ENCODE assay signal across 6 cellular contexts in the genomic region with DNA sequence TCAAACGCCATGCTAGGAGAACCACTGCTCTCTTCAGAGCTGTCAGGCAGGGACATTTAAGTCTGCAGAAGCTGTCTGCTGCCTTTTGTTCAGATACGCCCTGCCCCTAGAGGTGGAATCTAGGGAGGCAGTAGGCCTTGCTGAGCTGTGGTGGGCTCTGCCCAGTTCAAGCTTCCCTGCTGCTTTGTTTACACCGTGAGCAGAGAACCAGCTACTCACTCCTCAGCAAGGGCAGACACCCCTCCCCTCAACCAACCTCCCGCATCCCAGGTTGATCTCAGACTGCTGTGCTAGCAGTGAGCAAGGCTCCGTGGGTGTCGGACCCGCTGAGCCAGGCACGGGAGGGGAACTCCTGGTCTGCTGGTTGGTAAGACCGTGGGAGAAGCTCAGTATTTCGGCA. TPM values are rescaled to one million over a fixed set of nuclear protein-coding genes. Genes with fewer than 3 reads are reported as not detected.
DNase-seq lines count a peak whose midpoint lies in the region; ATAC-seq, FAIRE-seq and TF ChIP-seq lines count a peak whose summit lies in the region.
"Not testable (repeated sequence)": the region's sequence is repeated elsewhere in the genome, so short reads cannot be mapped to it uniquely, and the experiment has no call there.

No MANE protein-coding gene starts in this region.

- H2BK120ac ChIP-seq in H9 (ENCODE audit: low read depth, low read length, poor library complexity, severe bottlenecking); H1 (replicated peaks; ENCODE audit: low read depth, low read length); mesendoderm (ENCODE audit: low read depth, low read length); trophoblast cell (ENCODE audit: insufficient read depth, low read length, poor library complexity): not testable (repeated sequence)

- H3K4me2 ChIP-seq in H9 (ENCODE audit: insufficient read depth, insufficient read length, low read length); mesendoderm (ENCODE audit: low read length); trophoblast cell (ENCODE audit: low read length): not testable (repeated sequence)
- H3K4me2 ChIP-seq in H1 (ENCODE audit: insufficient read depth in 1 of 2, low read depth in 2 of 2, low read length in 2 of 2), result peak overlapping the region in 1 of 2 experiments; percentile 14; a peak in 2 of 4 replicates

- TF ChIP-seq RAD21 in H1 (IDR thresholded peaks at IDR 0.05 in 1 of 2, conservative IDR thresholded peaks at IDR 0.05 in 1 of 2; ENCODE audit: low read depth in 2 of 2, low read length in 2 of 2), result peak; percentile 28 to 42; a peak in 3 of 4 replicates

- not testable (repeated sequence) for H3K27me3 ChIP-seq in H9 (ENCODE audit: insufficient read depth, low read length); H1 (replicated peaks in 1 of 4; ENCODE audit: control insufficient read depth in 3 of 4, extremely low read depth in 1 of 4, insufficient read depth in 3 of 4, low read length in 3 of 4); iPS-15b (ENCODE audit: control insufficient read depth, insufficient read depth, low read length); mesendoderm (ENCODE audit: insufficient read depth, low read length, poor library complexity); trophoblast cell (ENCODE audit: insufficient read depth, low read length)

- not testable (repeated sequence) for H4K20me1 ChIP-seq in H9 (ENCODE audit: control insufficient read depth, insufficient read depth, insufficient read length); H1 (replicated peaks in 1 of 2; ENCODE audit: control insufficient read depth in 1 of 2, insufficient read depth in 2 of 2, low read length in 2 of 2)

- not testable (repeated sequence) for H3K56ac ChIP-seq in H9 (ENCODE audit: insufficient read length, low read depth, low read length); H1 (replicated peaks; ENCODE audit: insufficient read length, low read depth, low read length); mesendoderm (ENCODE audit: low read length)

- not testable (repeated sequence) for H3K27me3 Mint-ChIP-seq in H9 (ENCODE audit: low read depth); WTC11 (ENCODE audit: low read depth)

- H2AFZ ChIP-seq in H9 (ENCODE audit: low read length); H1 (ENCODE audit: low read length); trophoblast cell (ENCODE audit: insufficient read depth, low read length, poor library complexity): not testable (repeated sequence)

- not testable (repeated sequence) for H2BK15ac ChIP-seq in H9 (ENCODE audit: low read depth, low read length); H1 (ENCODE audit: low read length); mesendoderm (replicated peaks; ENCODE audit: low read depth)

- not testable (repeated sequence) for TF ChIP-seq EP300 in H1 (IDR thresholded peaks at IDR 0.05; ENCODE audit: borderline replicate concordance in 1 of 2, low read depth in 2 of 2, low read length in 2 of 2)

- H3K4me3 ChIP-seq in H1 (ENCODE audit: extremely low read depth in 1 of 4, insufficient read depth in 2 of 4, low read depth in 3 of 4, low read length in 4 of 4); mesendoderm (ENCODE audit: low read length): not testable (repeated sequence)
- H3K4me3 ChIP-seq in iPS-15b (ENCODE audit: low read depth, low read length) (peak overlapping the region; percentile 11), trophoblast cell (ENCODE audit: low read depth, low read length) (peak overlapping the region; percentile 25)

- H4K8ac ChIP-seq in H9 (replicated peaks; ENCODE audit: insufficient read length, low read depth, low read length); H1 (ENCODE audit: extremely low read depth, insufficient read depth, low read length); mesendoderm (ENCODE audit: low read depth, low read length); trophoblast cell (ENCODE audit: low read depth, low read length): not testable (repeated sequence)

- not testable (repeated sequence) for H4K91ac ChIP-seq in H9 (ENCODE audit: insufficient read length, low read depth, low read length); H1 (replicated peaks; ENCODE audit: insufficient read length, low read length); trophoblast cell (ENCODE audit: low read depth, low read length)

- peaks cover 0 to 17% (median 2%) of the 10 kb centered on the region in 4 experiments; a peak in 4 of 8 replicates for H3K36me3 ChIP-seq in H1 (ENCODE audit: control insufficient read depth in 2 of 4, insufficient read depth in 4 of 4, low read length in 3 of 4)
- not testable (repeated sequence) for H3K36me3 ChIP-seq in iPS-15b (ENCODE audit: control insufficient read depth, insufficient read depth, low read length); mesendoderm (ENCODE audit: control insufficient read depth, insufficient read depth, low read length)
- H3K36me3 ChIP-seq in trophoblast cell (ENCODE audit: control insufficient read depth in 1 of 2, insufficient read depth in 2 of 2, low read length in 2 of 2), result peaks cover 13% of the 10 kb centered on the region in 2 experiments

- not testable (repeated sequence) for H3K9me3 Mint-ChIP-seq in H9
- H3K9me3 Mint-ChIP-seq in WTC11, result peaks cover 23% of the 10 kb centered on the region

- not testable (repeated sequence) for H3K4ac ChIP-seq in H9 (ENCODE audit: low read depth, low read length); H1 (replicated peaks; ENCODE audit: insufficient read length, low read depth, low read length); mesendoderm (ENCODE audit: low read depth, low read length); trophoblast cell (ENCODE audit: low read depth, low read length)

- H3T11ph ChIP-seq in H9 (ENCODE audit: low read length), result not testable (repeated sequence)

- H2BK12ac ChIP-seq in H9 (ENCODE audit: insufficient read length, low read depth, low read length); H1 (ENCODE audit: low read depth, low read length); trophoblast cell (ENCODE audit: low read length): not testable (repeated sequence)

- not testable (repeated sequence) for H2AK5ac ChIP-seq in H9 (ENCODE audit: insufficient read length, low read length); H1 (ENCODE audit: low read depth, low read length); mesendoderm (ENCODE audit: low read length); trophoblast cell (ENCODE audit: low read length)

- not testable (repeated sequence) for H2BK5ac ChIP-seq in H9 (ENCODE audit: insufficient read length, low read length); H1 (ENCODE audit: low read depth, low read length); mesendoderm (ENCODE audit: low read length); trophoblast cell (ENCODE audit: low read depth, low read length, poor library complexity)

- H3K79me1 ChIP-seq in H9 (ENCODE audit: insufficient read depth, low read depth, low read length, poor library complexity, severe bottlenecking); H1 (ENCODE audit: low read depth, low read length); mesendoderm (ENCODE audit: low read length); trophoblast cell (ENCODE audit: low read length): not testable (repeated sequence)

- not testable (repeated sequence) for H3K4me3 Mint-ChIP-seq in H9, WTC11

- H3K36me3 Mint-ChIP-seq in H9 (ENCODE audit: insufficient read depth in 1 of 3, low read depth in 3 of 3) (peaks cover 40 to 59% (median 58%) of the 10 kb centered on the region in 3 experiments), WTC11 (peaks cover 69% of the 10 kb centered on the region)

- peak; percentile 90 for ATAC-seq in WTC11

- not testable (repeated sequence) for H4K12ac ChIP-seq in trophoblast cell (ENCODE audit: low read depth, low read length)

- not testable (repeated sequence) for TF ChIP-seq POLR2A in H1 (IDR thresholded peaks at IDR 0.05; ENCODE audit: control extremely low read depth in 1 of 2, low read depth in 2 of 2, low read length in 2 of 2)

- FAIRE-seq in H1 (lab: Jason Lieb, UNC), result not testable (repeated sequence)

- not testable (repeated sequence) for H3K79me2 ChIP-seq in H9 (ENCODE audit: insufficient read depth, low read length); H1 (ENCODE audit: control insufficient read depth in 1 of 2, insufficient read depth in 2 of 2, low read length in 2 of 2); mesendoderm (ENCODE audit: control insufficient read depth, insufficient read depth, low read length); trophoblast cell (ENCODE audit: control insufficient read depth, insufficient read depth, low read length, poor library complexity)

- POLR2A ChIA-PET in WTC11 (lab: Charles Lee), result interaction anchor here (1.2 kb wide), 1 partner anchor 43 kb away, joined by 3 read pairs; a partner anchor contains a TSS
- POLR2A ChIA-PET in H1 (lab: Charles Lee; ENCODE audit: partially characterized antibody), result interaction anchor here (0.8 to 0.9 kb wide), 2 partner anchors 28 to 42 kb away, joined by 3 to 4 read pairs; no protein-coding TSS in a partner anchor

- not testable (repeated sequence) for H4K5ac ChIP-seq in H9 (ENCODE audit: insufficient read length, low read depth, low read length); H1 (ENCODE audit: insufficient read length, low read depth, low read length); mesendoderm (ENCODE audit: low read length)

- peak overlapping the region; percentile 75 for H3K18ac ChIP-seq in H9 (ENCODE audit: insufficient read length, low read depth, low read length)
- H3K18ac ChIP-seq in H1 (ENCODE audit: extremely low read depth, low read length); mesendoderm (ENCODE audit: low read length); trophoblast cell (ENCODE audit: low read length): not testable (repeated sequence)

- not testable (repeated sequence) for H3K4me1 ChIP-seq in H9 (ENCODE audit: insufficient read depth, low read length); H1 (replicated peaks in 1 of 4; ENCODE audit: control insufficient read depth in 3 of 4, insufficient read depth in 4 of 4, low read length in 3 of 4); iPS-15b (ENCODE audit: control insufficient read depth, insufficient read depth, low read length); mesendoderm (ENCODE audit: control insufficient read depth, low read depth, low read length); trophoblast cell (ENCODE audit: control insufficient read depth in 1 of 2, insufficient read depth in 2 of 2, low read length in 2 of 2)

- no CpG with 5 or more reads among the region's 10 CpGs for WGBS in H9 (ENCODE audit: extremely low coverage, insufficient read length, low lambda C conversion rate)
- 85% methylated on average over 10 of the region's 10 CpGs; no CpG with 5 or more reads in 1 of the 2 experiments for WGBS in H1 (ENCODE audit: extremely low coverage in 1 of 2, insufficient coverage in 1 of 2, insufficient read length in 1 of 2, insufficient replicate concordance in 2 of 2, low coverage in 1 of 2, low lambda C conversion rate in 2 of 2, missing lambda C conversion rate in 1 of 2), 2 experiments
- no CpG with 5 or more reads among the region's 10 CpGs for WGBS in mesendoderm (ENCODE audit: extremely low coverage, insufficient coverage, low lambda C conversion rate)
- no CpG with 5 or more reads among the region's 10 CpGs for WGBS in trophoblast cell (ENCODE audit: extremely low coverage, insufficient coverage, insufficient read length)

- H3K4me1 Mint-ChIP-seq in H9, result peaks cover 7 to 14% of the 10 kb centered on the region in 2 experiments
- H3K4me1 Mint-ChIP-seq in WTC11, result not testable (repeated sequence)

- not testable (repeated sequence) for H2BK20ac ChIP-seq in H9 (ENCODE audit: low read depth, low read length, poor library complexity, severe bottlenecking); H1 (ENCODE audit: low read length)

- peak; percentile 68 for DNase-seq in H9
- peak; percentile 54 for DNase-seq in WTC11 (ENCODE audit: low spot score)
- DNase-seq in H1 (ENCODE audit: low read depth in 1 of 2, low spot score in 2 of 2), result peak; percentile 10 to 52
- peak; percentile 68 for DNase-seq in mesendoderm
- DNase-seq in trophoblast cell, result not testable (repeated sequence)

- not testable (repeated sequence) for H3K27ac ChIP-seq in H9 (ENCODE audit: insufficient read length, low read depth, low read length); mesendoderm (ENCODE audit: low read depth, low read length); trophoblast cell (ENCODE audit: low read depth, low read length)
- peak overlapping the region; percentile 52; the same call in 1 of the 2 replicates for H3K27ac ChIP-seq in H1 (ENCODE audit: low read depth, low read length)

- H3K9me3 ChIP-seq in H9 (ENCODE audit: control insufficient read depth, low read depth, low read length); H1 (ENCODE audit: insufficient read depth in 2 of 2, low read depth in 1 of 2, low read length in 1 of 2); iPS-15b (ENCODE audit: control insufficient read depth, insufficient read depth, low read length); trophoblast cell (ENCODE audit: insufficient read depth, low read depth, low read length): not testable (repeated sequence)

- not testable (repeated sequence) for H3K14ac ChIP-seq in H9 (ENCODE audit: insufficient read depth, low read length); H1 (ENCODE audit: insufficient read length); trophoblast cell (ENCODE audit: low read length)

- TF ChIP-seq CTCF in H9 (conservative IDR thresholded peaks at IDR 0.05) (peak; percentile 70), H1 (IDR thresholded peaks at IDR 0.05; ENCODE audit: control extremely low read depth in 1 of 3, insufficient read depth in 1 of 3, low read depth in 1 of 3, low read length in 3 of 3) (peak; percentile 24 to 56 (median 27); a peak in 3 of 4 replicates)
- not testable (repeated sequence) for TF ChIP-seq CTCF in WTC11 (IDR thresholded peaks at IDR 0.05)

- not testable (repeated sequence) for H3K9ac ChIP-seq in H9 (ENCODE audit: extremely low read depth, insufficient read length, low read length); H1 (replicated peaks in 1 of 4; ENCODE audit: extremely low read depth in 1 of 4, low read depth in 3 of 4, low read length in 3 of 4); iPS-15b (ENCODE audit: low read depth, low read length); mesendoderm (ENCODE audit: low read length); trophoblast cell (ENCODE audit: low read length)

- not testable (repeated sequence) for H3K23ac ChIP-seq in H9 (ENCODE audit: insufficient read length, low read depth, low read length); H1 (ENCODE audit: insufficient read length); mesendoderm (ENCODE audit: low read length); trophoblast cell (ENCODE audit: low read length)

- H3K27ac Mint-ChIP-seq in H9, WTC11: not testable (repeated sequence)

- CTCF ChIA-PET in WTC11 (lab: Charles Lee) (interaction anchor here (0.8 to 1.7 kb wide), 7 partner anchors 14 to 221 kb away, joined by 3 to 10 read pairs (median 4); a partner anchor contains a TSS), H1 (lab: Charles Lee; ENCODE audit: partially characterized antibody) (interaction anchor here (0.6 to 3.3 kb wide), 18 partner anchors 11 to 261 kb away, joined by 3 to 18 read pairs (median 3); a partner anchor contains a TSS)

- H3K23me2 ChIP-seq in H9 (ENCODE audit: insufficient read length, low read depth, low read length, poor library complexity, severe bottlenecking); H1 (ENCODE audit: low read depth, low read length): not testable (repeated sequence)

RNA-seq across cellular contexts. Expression of a gene that starts 42.7 kb away (rescaled TPM):
- total RNA-seq in H9 (2021), result 18.4 and 21.9 TPM in 2 replicates
- total RNA-seq in WTC11 (2021), result 17.1 to 20.1 TPM (median 19.2 TPM) in 3 replicates
- total RNA-seq in H1 (2021; fragmentation: NEBNext Ultra II Directional; extraction: Animal tissue kit (Norgen Biotek cat#: 25700)), result 13.9 and 14.9 TPM in 2 replicates
- 2.7 and 2.9 TPM in 2 replicates for polyA plus RNA-seq in H1 (2011; rRNA removed)
- polyA plus RNA-seq in H1 (2011; cell fraction: cytosol; rRNA removed), result 4.5 TPM
- 3.1 TPM for polyA plus RNA-seq in H1 (2011; cell fraction: nucleus; rRNA removed)
- 3.3 to 8.1 TPM (median 4.5 TPM) in 4 replicates for polyA plus RNA-seq in H1 (2012, experiment 1 of 2)
- polyA plus RNA-seq in H1 (2012, experiment 2 of 2), result 0.38 TPM
- 11.6 TPM for polyA plus RNA-seq in H1 (2013, experiment 1 of 2)
- 9.8 TPM for polyA plus RNA-seq in H1 (2013, experiment 2 of 2)
- polyA minus RNA-seq in H1 (2011; rRNA and poly(A)+ RNA removed), result 8.2 and 10.5 TPM in 2 replicates
- polyA minus RNA-seq in H1 (2011; cell fraction: cytosol; rRNA and poly(A)+ RNA removed), result 8.7 TPM
- polyA minus RNA-seq in H1 (2011; cell fraction: nucleus; rRNA and poly(A)+ RNA removed), result 21.4 TPM
- 18.4 TPM for polyA plus RNA-seq in mesendoderm (2013, experiment 1 of 2)
- polyA plus RNA-seq in mesendoderm (2013, experiment 2 of 2), result 17.3 TPM
- polyA plus RNA-seq in trophoblast cell (2013), result 34.9 and 35.3 TPM in 2 replicates
